ENCODE assay signal across 1 cellular context in the genomic region with DNA sequence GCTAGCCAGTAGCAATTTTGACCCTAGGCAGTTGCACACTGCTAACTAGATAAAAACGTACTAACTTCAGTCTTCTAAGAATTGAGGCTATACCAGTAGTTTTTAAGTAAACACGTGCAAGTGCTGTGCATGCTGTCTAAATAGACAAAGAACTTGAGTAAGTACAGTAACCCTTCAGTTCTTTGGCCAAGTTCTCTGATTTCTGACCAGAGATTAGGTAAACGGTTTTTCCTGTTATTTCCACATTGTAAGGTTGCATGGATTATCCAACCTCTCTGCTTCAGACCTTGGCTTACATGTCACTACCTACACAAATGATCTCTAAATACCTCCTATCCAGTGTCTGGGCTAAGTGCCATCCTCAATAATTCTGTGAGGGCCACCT.
A peak's percentile ranks its signal among the peaks of the same experiment; 100 is the strongest.
TF ChIP-seq lines count a peak whose summit lies in the region.

No MANE protein-coding gene starts in this region.

TF ChIP-seq in K562, 482 proteins besides CTCF, POLR2A, EP300 and RAD21 (continued from another document):
- TF ChIP-seq ETV1 (tag; conservative IDR thresholded peaks at IDR 0.05; ENCODE audit: low read depth), result 0 out of 2 replicates have a peak, but pooled peaks have one; percentile 3
- TF ChIP-seq TSC22D4 (tag; IDR thresholded peaks at IDR 0.05), result no peak
- no peak for TF ChIP-seq SNRNP70 (optimal IDR thresholded peaks at IDR 0.05; ENCODE audit: low read depth, low read length)
- TF ChIP-seq DNMT1 (IDR thresholded peaks at IDR 0.05), result 0 out of 2 replicates have a peak, but pooled peaks have one; percentile 53
- TF ChIP-seq, protein P1, sequence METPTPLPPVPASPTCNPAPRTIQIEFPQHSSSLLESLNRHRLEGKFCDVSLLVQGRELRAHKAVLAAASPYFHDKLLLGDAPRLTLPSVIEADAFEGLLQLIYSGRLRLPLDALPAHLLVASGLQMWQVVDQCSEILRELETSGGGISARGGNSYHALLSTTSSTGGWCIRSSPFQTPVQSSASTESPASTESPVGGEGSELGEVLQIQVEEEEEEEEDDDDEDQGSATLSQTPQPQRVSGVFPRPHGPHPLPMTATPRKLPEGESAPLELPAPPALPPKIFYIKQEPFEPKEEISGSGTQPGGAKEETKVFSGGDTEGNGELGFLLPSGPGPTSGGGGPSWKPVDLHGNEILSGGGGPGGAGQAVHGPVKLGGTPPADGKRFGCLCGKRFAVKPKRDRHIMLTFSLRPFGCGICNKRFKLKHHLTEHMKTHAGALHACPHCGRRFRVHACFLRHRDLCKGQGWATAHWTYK (CRISPR knock-in tag; IDR thresholded peaks at IDR 0.05), result 0 out of 2 replicates have a peak, but pooled peaks have one; percentile 7
- TF ChIP-seq ZNF436 (CRISPR knock-in tag; IDR thresholded peaks at IDR 0.05), result 0 out of 2 replicates have a peak, but pooled peaks have one; percentile 23
